8 cellular contexts compared by ENCODE assay signal in genomic region chr2:73736378-73736777, GRCh38. TPM values are rescaled to one million over a fixed set of nuclear protein-coding genes. Genes with fewer than 3 reads are reported as not detected.
A peak's percentile ranks its signal among the peaks of the same experiment; 100 is the strongest.
DNase-seq lines count a peak whose midpoint lies in the region; ATAC-seq and TF ChIP-seq lines count a peak whose summit lies in the region.

No MANE protein-coding gene starts in this region.

- H3K27me3 ChIP-seq in Caco-2 (replicated peaks; ENCODE audit: control insufficient read depth, insufficient read depth, low read length) (no peaks in the 10 kb centered on the region), endocrine pancreas (ENCODE audit: control insufficient read depth, insufficient read depth, low read length) (no peaks in the 10 kb centered on the region), osteoblast (ENCODE audit: insufficient read depth, low read length) (no peaks in the 10 kb centered on the region)

- H3K79me2 ChIP-seq in osteoblast (ENCODE audit: insufficient read depth, low read length): peaks cover 6% of the 10 kb centered on the region

- peaks cover 11% of the 10 kb centered on the region; the same call in 1 of the 2 replicates for H3K4me1 ChIP-seq in Caco-2
- peaks cover 11% of the 10 kb centered on the region for H3K4me1 ChIP-seq in endocrine pancreas (ENCODE audit: control insufficient read depth, insufficient read depth, low read length)
- H3K4me1 ChIP-seq in osteoblast (ENCODE audit: insufficient read depth, low read length): peaks cover 11% of the 10 kb centered on the region

- peaks cover 8% of the 10 kb centered on the region for H3K9me3 ChIP-seq in Caco-2
- no peaks in the 10 kb centered on the region for H3K9me3 ChIP-seq in endocrine pancreas (ENCODE audit: control insufficient read depth, low read length)
- no peaks in the 10 kb centered on the region for H3K9me3 ChIP-seq in osteoblast (ENCODE audit: low read depth, low read length)

- CTCF ChIA-PET in Caco-2 (lab: Charles Lee): interaction anchor here (0.6 to 1.7 kb wide), 5 partner anchors 56 to 1304 kb away, joined by 3 to 8 read pairs (median 6); partner anchors contain the start of gene STAMBP

- H3K4me3 ChIP-seq in Caco-2 (ENCODE audit: low read depth, low read length) (peak overlapping the region; percentile 76), NB4 (ENCODE audit: low read depth, low read length) (peak overlapping the region; percentile 78), endocrine pancreas (ENCODE audit: control insufficient read depth, insufficient read depth, low read length) (peak overlapping the region; percentile 96), osteoblast (ENCODE audit: insufficient read depth, low read length) (peak overlapping the region; percentile 97)

- peaks cover 47% of the 10 kb centered on the region for H3K36me3 Mint-ChIP-seq in Caco-2 (ENCODE audit: insufficient read depth, unreplicated experiment)

- peaks cover 7% of the 10 kb centered on the region for H3K4me1 Mint-ChIP-seq in Caco-2 (ENCODE audit: low read depth, unreplicated experiment)

- no peaks in the 10 kb centered on the region for H3K27me3 Mint-ChIP-seq in Caco-2 (ENCODE audit: insufficient read depth, unreplicated experiment)

- peak overlapping the region; percentile 88 for H3K27ac Mint-ChIP-seq in Caco-2 (ENCODE audit: unreplicated experiment)

- TSS peak; percentile 66 for BruUV-seq in Caco-2 (replicated peaks; lab: Mats Ljungman, UMichigan)

- intact Hi-C loops in Caco-2 (cut with micrococcal nuclease; ENCODE audit: unreplicated experiment): loop anchor here (5.0 kb wide), 1 partner anchor 34 kb away; no protein-coding TSS in a partner anchor

- TF ChIP-seq CTCF in Caco-2 (IDR thresholded peaks at IDR 0.05; ENCODE audit: insufficient read depth in 1 of 2, low read depth in 1 of 2, low read length in 1 of 2, severe bottlenecking in 1 of 2, unreplicated experiment in 1 of 2): no peak
- TF ChIP-seq CTCF in NB4 (IDR thresholded peaks at IDR 0.05; ENCODE audit: low read depth, low read length): no peak
- no peak for TF ChIP-seq CTCF in osteoblast (IDR thresholded peaks at IDR 0.05; ENCODE audit: extremely low read depth, low read depth, low read length)

- peak overlapping the region; percentile 98 for H2AFZ ChIP-seq in osteoblast (ENCODE audit: low read length)

- POLR2A ChIA-PET in Caco-2 (lab: Charles Lee): interaction anchor here (2.3 kb wide), 1 partner anchor 92 kb away, joined by 20 read pairs; the partner anchor contains the start of gene STAMBP

- TF ChIP-seq POLR2A in NB4 (IDR thresholded peaks at IDR 0.05; ENCODE audit: extremely low read depth, insufficient read length): no peak

- no peaks in the 10 kb centered on the region for H4K20me1 ChIP-seq in osteoblast (ENCODE audit: insufficient read depth, low read length)

- H3K36me3 ChIP-seq in Caco-2 (ENCODE audit: control insufficient read depth, insufficient read depth, low read length): no peaks in the 10 kb centered on the region; the same call in 1 of the 2 replicates
- H3K36me3 ChIP-seq in endocrine pancreas (ENCODE audit: control insufficient read depth, insufficient read depth, low read length): no peaks in the 10 kb centered on the region
- peaks cover 12% of the 10 kb centered on the region for H3K36me3 ChIP-seq in osteoblast (ENCODE audit: insufficient read depth, low read length)

- peak overlapping the region; percentile 49 for H3K27ac ChIP-seq in osteoblast (ENCODE audit: low read depth, low read length)

- H3K9me3 Mint-ChIP-seq in Caco-2 (ENCODE audit: unreplicated experiment): peaks cover 9% of the 10 kb centered on the region

- peak overlapping the region; percentile 94 for H3K4me3 Mint-ChIP-seq in Caco-2 (ENCODE audit: unreplicated experiment)

- ATAC-seq in GM18870 (IDR thresholded peaks at IDR 0.05; ENCODE audit: unreplicated experiment): no peak

- H3K9ac ChIP-seq in endocrine pancreas (ENCODE audit: control insufficient read depth, insufficient read depth, low read length): peak overlapping the region; percentile 83

- DNase-seq in Caco-2 (no peak), NB4 (ENCODE audit: low read depth) (no peak), osteoblast (ENCODE audit: insufficient read length, low spot score, missing footprints) (no peak), NCI-H1048 (lab: John Stamatoyannopoulos, UW) (no peak), kidney glomerular epithelial cell (lab: John Stamatoyannopoulos, UW) (no peak)
- no peak for DNase-seq in activated CD4-positive, CD25-positive, alpha-beta regulatory T cell treated with anti-CD3 and anti-CD28 coated beads, Interleukin-2, amount 50 U/mL, for 72 hours

- peak overlapping the region; percentile 98 for H3K4me2 ChIP-seq in osteoblast (ENCODE audit: insufficient read depth, low read length)

RNA-seq across cellular contexts. Expression of gene TPRKB, which starts 0.8 kb away (rescaled TPM):
- total RNA-seq in Caco-2 (2022) (42.1 and 48.8 TPM in 2 replicates), osteoblast (16.6 and 18.9 TPM in 2 replicates)

RNA-seq across cellular contexts. Expression of gene DUSP11, which starts 43.5 kb away (rescaled TPM):
- total RNA-seq in Caco-2 (2022) (23.8 and 24.3 TPM in 2 replicates), osteoblast (32.9 and 36.2 TPM in 2 replicates)

RNA-seq across cellular contexts. Expression of gene C2orf78, which starts 47.6 kb away (rescaled TPM):
- total RNA-seq in Caco-2 (2022): not detected in 2 replicates
- not detected in 2 replicates for total RNA-seq in osteoblast
